10 cellular contexts compared by ENCODE assay signal in genomic region chr5:116273458-116274242, GRCh38.
DNase-seq lines count a peak whose midpoint lies in the region; ATAC-seq and TF ChIP-seq lines count a peak whose summit lies in the region.
"Had no signal": no experiment of that assay in that cellular context is flagged by ENCODE, and none has a peak within 500 bp of the region (broad histone marks: within the 10 kb centered on the region; RNA-seq: fewer than 3 reads in every experiment).

No MANE protein-coding gene starts in this region.

- intact Hi-C loops in IMR-90 (cut with micrococcal nuclease), result loop anchor here (5.0 kb wide), 1 partner anchor 299 kb away; the partner anchor contains the start of gene SEMA6A

- no peak overlapping the region for H4K8ac ChIP-seq in IMR-90 (ENCODE audit: low read depth in 2 of 2, low read length in 2 of 2)

- H3K4me1 ChIP-seq in IMR-90 (ENCODE audit: control insufficient read depth, insufficient read depth, low read length), result peaks cover 2% of the 10 kb centered on the region

- no peaks in the 10 kb centered on the region for H4K20me1 ChIP-seq in IMR-90 (ENCODE audit: insufficient read depth, low read length)

- peak overlapping the region; percentile 10; the same call in 1 of the 2 replicates for H3K27ac ChIP-seq in IMR-90 (ENCODE audit: insufficient read depth, low read length)
- H3K27ac ChIP-seq in coronary artery, result no peak overlapping the region

- peaks cover 34% of the 10 kb centered on the region for H3K36me3 Mint-ChIP-seq in nephron (ENCODE audit: low read depth)

- H3K9me3 ChIP-seq in IMR-90 (ENCODE audit: control insufficient read depth, insufficient read depth, low read length), result peaks cover 2% of the 10 kb centered on the region; the same call in 1 of the 2 replicates

- WGBS in IMR-90 (ENCODE audit: extremely low coverage in 2 of 2, insufficient read length in 1 of 2), 2 experiments, result no CpG with 5 or more reads among the region's 1 CpG

- in situ Hi-C loops in IMR-90 (cut with MboI; ENCODE audit: low sequenced_read_pairs), result no loop called here

- H3K4me1 Mint-ChIP-seq in nephron, result peaks cover 4% of the 10 kb centered on the region

- H3K4ac ChIP-seq in IMR-90 (ENCODE audit: low read depth, low read length), result no peak overlapping the region

- H3K27ac Mint-ChIP-seq in nephron, result peak overlapping the region; percentile 64 to 79 (median 68)
- H3K27ac Mint-ChIP-seq: activated naive CD8-positive, alpha-beta T cell had no signal

- H2BK20ac ChIP-seq in IMR-90 (ENCODE audit: low read depth, low read length), result no peak overlapping the region

- H4K5ac ChIP-seq in IMR-90 (ENCODE audit: low read depth, low read length), result no peak overlapping the region

- no peak overlapping the region for H2BK15ac ChIP-seq in IMR-90 (ENCODE audit: low read depth, low read length)

- TF ChIP-seq CTCF in IMR-90 (conservative IDR thresholded peaks at IDR 0.05; ENCODE audit: low read depth, low read length) (no peak), nephron (IDR thresholded peaks at IDR 0.05; ENCODE audit: unreplicated experiment in 3 of 3) (no peak), coronary artery (IDR thresholded peaks at IDR 0.05) (no peak)

- H3K36me3 ChIP-seq in IMR-90 (ENCODE audit: control insufficient read depth, insufficient read depth, low read length), result no peaks in the 10 kb centered on the region

- POLR2A ChIA-PET in IMR-90 (lab: Charles Lee; ENCODE audit: unreplicated experiment), result no interaction called here

- H3K18ac ChIP-seq in IMR-90 (ENCODE audit: low read depth, low read length), result no peak overlapping the region

- no peak overlapping the region for H3K14ac ChIP-seq in IMR-90 (replicated peaks; ENCODE audit: low read depth, low read length)

- no peak overlapping the region for H3K4me3 ChIP-seq in IMR-90 (ENCODE audit: insufficient read depth, low read depth, low read length)
- no peak overlapping the region for H3K4me3 ChIP-seq in coronary artery

- no peak overlapping the region for H2AFZ ChIP-seq in IMR-90 (replicated peaks; ENCODE audit: low read length, poor library complexity)

- H3K4me3 Mint-ChIP-seq in nephron, result no peak overlapping the region
- H3K4me3 Mint-ChIP-seq: activated naive CD8-positive, alpha-beta T cell had no signal

- no peak overlapping the region for H3K9ac ChIP-seq in IMR-90 (ENCODE audit: low read depth, low read length)

- H3K9me3 Mint-ChIP-seq in nephron, result peaks cover 34% of the 10 kb centered on the region

- H3K27me3 ChIP-seq in IMR-90 (ENCODE audit: control insufficient read depth, insufficient read depth, low read length), result no peaks in the 10 kb centered on the region

- no TSS peak for BruUV-seq in IMR-90 (replicated peaks; lab: Mats Ljungman, UMichigan)

- dilution Hi-C loops in IMR-90 (cut with HindIII; ENCODE audit: low sequenced_read_pairs, unreplicated experiment), result no loop called here

- H3K79me1 ChIP-seq in IMR-90 (ENCODE audit: low read depth in 1 of 2, low read length in 2 of 2), result no peaks in the 10 kb centered on the region

- H4K91ac ChIP-seq in IMR-90 (ENCODE audit: insufficient read depth, low read depth, low read length), result no peak overlapping the region

- TF ChIP-seq RAD21 in IMR-90 (IDR thresholded peaks at IDR 0.05; ENCODE audit: low read length), result no peak

- CTCF ChIA-PET in IMR-90 (lab: Yijun Ruan, JAX), result interaction anchor here (0.5 kb wide), 1 partner anchor 19 kb away, joined by 3 read pairs; no protein-coding TSS in a partner anchor

- H3K56ac ChIP-seq in IMR-90 (ENCODE audit: extremely low read depth, insufficient read depth, low read length), result no peak overlapping the region

- no peak for TF ChIP-seq POLR2A in IMR-90 (IDR thresholded peaks at IDR 0.05; ENCODE audit: low read depth, low read length)

- H2AK9ac ChIP-seq in IMR-90 (replicated peaks; ENCODE audit: low read depth, low read length, poor library complexity), result no peak overlapping the region

- no peaks in the 10 kb centered on the region for H3K27me3 Mint-ChIP-seq in nephron (ENCODE audit: low read depth)
- H3K27me3 Mint-ChIP-seq: activated naive CD8-positive, alpha-beta T cell had no signal

- H2BK120ac ChIP-seq in IMR-90 (ENCODE audit: low read depth, low read length), result no peak overlapping the region

- no peak overlapping the region for H3K23ac ChIP-seq in IMR-90 (ENCODE audit: low read depth, low read length)

- ATAC-seq in GM19023 (IDR thresholded peaks at IDR 0.05; ENCODE audit: unreplicated experiment), result peak; percentile 97
- peak; percentile 97 for ATAC-seq in HG02678 (IDR thresholded peaks at IDR 0.05; ENCODE audit: unreplicated experiment)
- ATAC-seq in IMR-90 (ENCODE audit: low read depth), result peak; percentile 90

- no peak overlapping the region for H2AK5ac ChIP-seq in IMR-90 (ENCODE audit: low read depth, low read length)

- H2BK5ac ChIP-seq in IMR-90 (ENCODE audit: low read depth, low read length, poor library complexity, severe bottlenecking), result peak overlapping the region; percentile 35

- DNase-seq in IMR-90, result peak; percentile 78
- no peak for DNase-seq in DMS79 (lab: John Stamatoyannopoulos, UW)
- DNase-seq in coronary artery (ENCODE audit: low spot score), result no peak
- no peak for DNase-seq in NOMO-1 treated with dmso at 0.1 percent for 144 hours (lab: John Stamatoyannopoulos, UW; ENCODE audit: unreplicated experiment)
- DNase-seq in activated naive CD4-positive, alpha-beta T cell treated with anti-CD3 and anti-CD28 coated beads, Interleukin-2, amount 50 U/mL, for 16 hours, result no peak
- DNase-seq: NCI-H146 had no signal

- H3K4me2 ChIP-seq in IMR-90 (ENCODE audit: low read depth, low read length), result peak overlapping the region; percentile 61; the same call in 1 of the 2 replicates

- 0 out of 2 replicates have a peak, but pooled peaks cover 2% of the 10 kb centered on the region for H3K9me1 ChIP-seq in IMR-90 (ENCODE audit: insufficient read depth, low read length)

TF ChIP-seq in IMR-90, 13 proteins besides CTCF, POLR2A, EP300 and RAD21:
- TF ChIP-seq MAFK (IDR thresholded peaks at IDR 0.05; ENCODE audit: low read depth, low read length) (no peak), FOS (IDR thresholded peaks at IDR 0.05; ENCODE audit: low read depth, low read length) (peak; percentile 61; the same call in 1 of the 2 replicates)
